ENCODE assay signal across 10 cellular contexts in genomic region chr15:40053234-40054055, GRCh38. TPM values are rescaled to one million over a fixed set of nuclear protein-coding genes. Genes with fewer than 3 reads are reported as not detected.
DNase-seq lines count a peak whose midpoint lies in the region; ATAC-seq, FAIRE-seq and TF ChIP-seq lines count a peak whose summit lies in the region.
"Had no signal": no experiment of that assay in that cellular context is flagged by ENCODE, and none has a peak within 500 bp of the region (broad histone marks: within the 10 kb centered on the region; RNA-seq: fewer than 3 reads in every experiment).

No MANE protein-coding gene starts in this region.

- ATAC-seq in IMR-90 (ENCODE audit: low read depth) (no peak), K562 (peak; percentile 21; the same call in 2 of the 3 replicates)

- H3K4ac ChIP-seq in IMR-90 (ENCODE audit: low read depth, low read length), result peak overlapping the region; percentile 67

- H3K4me1 ChIP-seq in IMR-90 (ENCODE audit: control insufficient read depth, insufficient read depth, low read length), result peaks cover 18% of the 10 kb centered on the region
- peaks cover 0 to 13% of the 10 kb centered on the region in 2 experiments; a peak in 3 of 5 replicates for H3K4me1 ChIP-seq in K562 (replicated peaks in 1 of 2; ENCODE audit: control insufficient read depth in 2 of 2, insufficient read depth in 2 of 2, low read length in 2 of 2)

- no peak overlapping the region for H2AFZ ChIP-seq in IMR-90 (replicated peaks; ENCODE audit: low read length, poor library complexity)
- H2AFZ ChIP-seq in K562 (ENCODE audit: low read depth, low read length), result no peak overlapping the region

- no peak overlapping the region for H3K56ac ChIP-seq in IMR-90 (ENCODE audit: extremely low read depth, insufficient read depth, low read length)

- no peaks in the 10 kb centered on the region for H3K79me2 ChIP-seq in K562 (ENCODE audit: control insufficient read depth, insufficient read depth, low read length)

- H3K36me3 Mint-ChIP-seq in neural crest cell (ENCODE audit: low read depth), result no peaks in the 10 kb centered on the region

- peak overlapping the region in 1 of 2 experiments; percentile 78; a peak in 1 of 4 replicates for H4K8ac ChIP-seq in IMR-90 (ENCODE audit: low read depth in 2 of 2, low read length in 2 of 2)

- no peak for TF ChIP-seq EP300 in K562 (IDR thresholded peaks at IDR 0.05; ENCODE audit: low read length)

- no peak for TF ChIP-seq CTCF in IMR-90 (conservative IDR thresholded peaks at IDR 0.05; ENCODE audit: low read depth, low read length)
- TF ChIP-seq CTCF in K562 (IDR thresholded peaks at IDR 0.05 in 2 of 3, conservative IDR thresholded peaks at IDR 0.05 in 1 of 3; ENCODE audit: insufficient read depth in 2 of 3, low read depth in 1 of 3, low read length in 3 of 3), result peak in 2 of 3 experiments; percentile 49 to 62; a peak in 4 of 6 replicates
- TF ChIP-seq CTCF in neural crest cell (conservative IDR thresholded peaks at IDR 0.05), result no peak

- peak overlapping the region; percentile 43 for H2BK20ac ChIP-seq in IMR-90 (ENCODE audit: low read depth, low read length)

- H2BK5ac ChIP-seq in IMR-90 (ENCODE audit: low read depth, low read length, poor library complexity, severe bottlenecking), result no peak overlapping the region

- H2BK15ac ChIP-seq in IMR-90 (ENCODE audit: low read depth, low read length), result peak overlapping the region; percentile 47; the same call in 1 of the 3 replicates

- H3K23ac ChIP-seq in IMR-90 (ENCODE audit: low read depth, low read length), result no peak overlapping the region

- H3K79me1 ChIP-seq in IMR-90 (ENCODE audit: low read depth in 1 of 2, low read length in 2 of 2), result peaks cover 0 to 6% of the 10 kb centered on the region in 2 experiments; a peak in 1 of 4 replicates

- H3K27ac ChIP-seq in IMR-90 (ENCODE audit: insufficient read depth, low read length) (no peak overlapping the region), K562 (ENCODE audit: extremely low read depth, low read depth, low read length) (no peak overlapping the region)

- peak overlapping the region; percentile 68 for H2BK120ac ChIP-seq in IMR-90 (ENCODE audit: low read depth, low read length)

- in situ Hi-C loops in IMR-90 (cut with MboI; ENCODE audit: low sequenced_read_pairs), result no loop called here
- in situ Hi-C loops in K562 (cut with MboI), result loop anchor here (5.0 to 10.0 kb wide), 2 partner anchors 99 to 371 kb away; no protein-coding TSS in a partner anchor

- no peak overlapping the region for H4K5ac ChIP-seq in IMR-90 (ENCODE audit: low read depth, low read length)

- no peak overlapping the region for H3K18ac ChIP-seq in IMR-90 (ENCODE audit: low read depth, low read length)

- TF ChIP-seq POLR2A in IMR-90 (IDR thresholded peaks at IDR 0.05; ENCODE audit: low read depth, low read length) (no peak), K562 (conservative IDR thresholded peaks at IDR 0.05) (no peak)

- peak overlapping the region; percentile 62 for H2AK5ac ChIP-seq in IMR-90 (ENCODE audit: low read depth, low read length)

- H4K91ac ChIP-seq in IMR-90 (ENCODE audit: insufficient read depth, low read depth, low read length), result peak overlapping the region; percentile 6; the same call in 1 of the 2 replicates

- peaks cover 2% of the 10 kb centered on the region for H3K27me3 Mint-ChIP-seq in neural crest cell (ENCODE audit: low read depth)

- no peak for TF ChIP-seq RAD21 in IMR-90 (IDR thresholded peaks at IDR 0.05; ENCODE audit: low read length)
- peak; percentile 45 to 61; a peak in 3 of 4 replicates for TF ChIP-seq RAD21 in K562 (CRISPR knock-in tag; conservative IDR thresholded peaks at IDR 0.05 in 1 of 2, IDR thresholded peaks at IDR 0.05 in 1 of 2)

- peaks cover 28% of the 10 kb centered on the region for H3K9me1 ChIP-seq in IMR-90 (ENCODE audit: insufficient read depth, low read length)
- no peaks in the 10 kb centered on the region for H3K9me1 ChIP-seq in K562 (ENCODE audit: control insufficient read depth, insufficient read depth, low read length)

- POLR2A ChIA-PET in IMR-90 (lab: Charles Lee; ENCODE audit: unreplicated experiment) (no interaction called here), K562 (lab: Yijun Ruan, JAX) (interaction anchor here (0.7 kb wide), 1 partner anchor 10 kb away, joined by 4 read pairs; no protein-coding TSS in a partner anchor)

- WGBS in IMR-90 (ENCODE audit: extremely low coverage in 2 of 2, insufficient read length in 1 of 2), 2 experiments, result 100% methylated on average over 5 of the region's 15 CpGs; no CpG with 5 or more reads in 1 of the 2 experiments
- 47% methylated on average over 15 of the region's 15 CpGs for WGBS in K562 (ENCODE audit: insufficient coverage, low coverage, missing lambda C conversion rate)

- peaks cover 27% of the 10 kb centered on the region for H3K4me1 Mint-ChIP-seq in neural crest cell

- intact Hi-C loops in IMR-90 (cut with micrococcal nuclease) (no loop called here), K562 (cut with micrococcal nuclease) (loop anchor here (5.0 kb wide), 1 partner anchor 109 kb away; the partner anchor contains the start of gene BUB1B)

- peak overlapping the region; percentile 50; the same call in 1 of the 2 replicates for H3K14ac ChIP-seq in IMR-90 (replicated peaks; ENCODE audit: low read depth, low read length)

- no peaks in the 10 kb centered on the region for H3K36me3 ChIP-seq in IMR-90 (ENCODE audit: control insufficient read depth, insufficient read depth, low read length)
- H3K36me3 ChIP-seq in K562 (ENCODE audit: control insufficient read depth, insufficient read depth, low read length), result no peaks in the 10 kb centered on the region

- DNase-seq in ELF-1 (ENCODE audit: low read depth, low spot score), result peak; percentile 20
- no peak for DNase-seq in IMR-90
- no peak for DNase-seq in K562 (ENCODE audit: extremely low read depth in 1 of 4, low spot score in 3 of 4)
- DNase-seq in neural crest cell (ENCODE audit: low read depth, low spot score), result no peak
- no peak for DNase-seq in GM19238 (ENCODE audit: insufficient read length, low spot score)
- DNase-seq in NCI-H1417 (lab: John Stamatoyannopoulos, UW), result no peak
- DNase-seq in activated effector memory CD4-positive, alpha-beta T cell treated with anti-CD3 and anti-CD28 coated beads, Interleukin-2, amount 50 U/mL, for 16 hours, result no peak
- no peak for DNase-seq in pons (ENCODE audit: low spot score)
- DNase-seq: caudate nucleus, DMS53 had no signal

- no peak overlapping the region for H3K4me3 Mint-ChIP-seq in neural crest cell

- H3K4me3 ChIP-seq in IMR-90 (ENCODE audit: insufficient read depth, low read depth, low read length), result no peak overlapping the region
- no peak overlapping the region for H3K4me3 ChIP-seq in K562

- H4K20me1 ChIP-seq in IMR-90 (ENCODE audit: insufficient read depth, low read length), result no peaks in the 10 kb centered on the region
- H4K20me1 ChIP-seq in K562 (replicated peaks; ENCODE audit: control insufficient read depth, insufficient read depth, low read length), result no peaks in the 10 kb centered on the region; the same call in 1 of the 2 replicates

- peak overlapping the region; percentile 92 for H2AK9ac ChIP-seq in IMR-90 (replicated peaks; ENCODE audit: low read depth, low read length, poor library complexity)

- BruUV-seq in IMR-90 (replicated peaks; lab: Mats Ljungman, UMichigan) (no TSS peak), K562 (replicated peaks; lab: Mats Ljungman, UMichigan) (no TSS peak)

- no peak overlapping the region for H3K4me2 ChIP-seq in IMR-90 (ENCODE audit: low read depth, low read length)
- H3K4me2 ChIP-seq in K562 (ENCODE audit: insufficient read depth, low read length), result no peak overlapping the region

- H3K9ac ChIP-seq in IMR-90 (ENCODE audit: low read depth, low read length) (no peak overlapping the region), K562 (ENCODE audit: insufficient read depth in 1 of 2, low read depth in 2 of 2, low read length in 2 of 2) (peak overlapping the region in 1 of 2 experiments; percentile 32; a peak in 1 of 4 replicates)

- FAIRE-seq in K562 (lab: Jason Lieb, UNC), result no peak

- no peaks in the 10 kb centered on the region for H3K9me3 Mint-ChIP-seq in neural crest cell

- peak overlapping the region; percentile 74 for H3K27ac Mint-ChIP-seq in neural crest cell (ENCODE audit: unreplicated experiment)

- dilution Hi-C loops in IMR-90 (cut with HindIII; ENCODE audit: low sequenced_read_pairs, unreplicated experiment), result no loop called here

- H3K27me3 ChIP-seq in IMR-90 (ENCODE audit: control insufficient read depth, insufficient read depth, low read length) (no peaks in the 10 kb centered on the region), K562 (ENCODE audit: control insufficient read depth in 2 of 2, insufficient read depth in 2 of 2, low read length in 2 of 2) (no peaks in the 10 kb centered on the region)

- CTCF ChIA-PET in IMR-90 (lab: Yijun Ruan, JAX), result interaction anchor here (2.0 kb wide), 1 partner anchor 8 kb away, joined by 5 read pairs; no protein-coding TSS in a partner anchor
- CTCF ChIA-PET in K562 (lab: Yijun Ruan, JAX; ENCODE audit: low intra/inter-chr PET ratio), result no interaction called here

- H3K9me3 ChIP-seq in IMR-90 (ENCODE audit: control insufficient read depth, insufficient read depth, low read length) (no peaks in the 10 kb centered on the region), K562 (replicated peaks; ENCODE audit: control insufficient read depth, insufficient read depth, low read depth, low read length) (no peaks in the 10 kb centered on the region)

RNA-seq across cellular contexts. Expression of gene SRP14, which starts 14.5 kb away (rescaled TPM):
- total RNA-seq in IMR-90 (2012; rRNA removed) (106 and 205 TPM in 2 replicates), K562 (2014; rRNA removed) (409 and 442 TPM in 2 replicates), K562 (2014; rRNA removed; fragmentation: Illumina TruSeq; extraction: Trizol) (165 and 189 TPM in 2 replicates), K562 (2015; rRNA removed; fragmentation: Illumina TruSeq; extraction: Trizol) (167 and 189 TPM in 2 replicates), K562 (2021) (155 and 161 TPM in 2 replicates), neural crest cell (229 and 234 TPM in 2 replicates)
- polyA plus RNA-seq in IMR-90 (2012; rRNA removed) (295 and 296 TPM in 2 replicates), K562 (2011; rRNA removed) (353 and 402 TPM in 2 replicates), K562 (2014; fragmentation: Illumina TruSeq; extraction: Trizol) (314 and 378 TPM in 2 replicates), K562 (2014; fragmentation: Nextera tagmentation; extraction: Ambion mirVana) (1,000 to 10,000 TPM; 1,071 to 1,097 TPM), K562 (2014; rRNA removed) (657 and 689 TPM in 2 replicates)
- 198 and 487 TPM in 2 replicates for polyA plus RNA-seq in IMR-90 (2012; cell fraction: cytosol; rRNA removed)
- 41.4 and 203 TPM in 2 replicates for polyA plus RNA-seq in IMR-90 (2012; cell fraction: nucleus; rRNA removed; ENCODE audit: low replicate concordance)
- total RNA-seq in K562 (2011; cell fraction: chromatin; rRNA removed; ENCODE audit: low replicate concordance), result 30.2 and 39.1 TPM in 2 replicates
- total RNA-seq in K562 (2011; cell fraction: nucleolus; rRNA removed), result 32.4 and 37.0 TPM in 2 replicates
- total RNA-seq in K562 (2011; cell fraction: nucleoplasm; rRNA removed), result 49.5 and 55.9 TPM in 2 replicates
- 142 and 212 TPM in 2 replicates for polyA plus RNA-seq in K562 (2011; cell fraction: cytosol; rRNA removed)
- polyA plus RNA-seq in K562 (2011; cell fraction: nucleus; rRNA removed), result 80.9 and 136 TPM in 2 replicates
- 199 and 317 TPM in 2 replicates for polyA plus RNA-seq in K562 (2012)
- polyA minus RNA-seq in K562 (2011; rRNA and poly(A)+ RNA removed), result 128 and 133 TPM in 2 replicates
- 40.4 and 48.7 TPM in 2 replicates for polyA minus RNA-seq in K562 (2011; cell fraction: cytosol; rRNA and poly(A)+ RNA removed)
- polyA minus RNA-seq in K562 (2011; cell fraction: nucleus; rRNA and poly(A)+ RNA removed), result 28.3 and 45.9 TPM in 2 replicates

RNA-seq across cellular contexts. Expression of gene BMF, which starts 55.2 kb away (rescaled TPM):
- total RNA-seq in IMR-90 (2012; rRNA removed), result 1.7 and 2.9 TPM in 2 replicates
- polyA plus RNA-seq in IMR-90 (2012; rRNA removed), result 2.4 and 2.8 TPM in 2 replicates
- 0.80 and 1.8 TPM in 2 replicates for polyA plus RNA-seq in IMR-90 (2012; cell fraction: cytosol; rRNA removed)
- 6.6 and 11.7 TPM in 2 replicates for polyA plus RNA-seq in IMR-90 (2012; cell fraction: nucleus; rRNA removed; ENCODE audit: low replicate concordance)
- 0.58 and 3.5 TPM in 2 replicates for total RNA-seq in K562 (2011; cell fraction: chromatin; rRNA removed; ENCODE audit: low replicate concordance)
- 2.5 and 2.8 TPM in 2 replicates for total RNA-seq in K562 (2011; cell fraction: nucleolus; rRNA removed)
- total RNA-seq in K562 (2011; cell fraction: nucleoplasm; rRNA removed), result 0.81 and 1.7 TPM in 2 replicates
- total RNA-seq in K562 (2014; rRNA removed), result 0.41 and 0.59 TPM in 2 replicates
- 0.25 and 0.32 TPM in 2 replicates for total RNA-seq in K562 (2014; rRNA removed; fragmentation: Illumina TruSeq; extraction: Trizol)
- 0.19 and 0.29 TPM in 2 replicates for total RNA-seq in K562 (2015; rRNA removed; fragmentation: Illumina TruSeq; extraction: Trizol)
- 0.56 and 0.91 TPM in 2 replicates for total RNA-seq in K562 (2021)
- 0.35 and 0.59 TPM in 2 replicates for polyA plus RNA-seq in K562 (2011; rRNA removed)
- 0.49 and 0.56 TPM in 2 replicates for polyA plus RNA-seq in K562 (2011; cell fraction: cytosol; rRNA removed)
- 0.76 and 0.92 TPM in 2 replicates for polyA plus RNA-seq in K562 (2011; cell fraction: nucleus; rRNA removed)
- 0.53 and 3.8 TPM in 2 replicates for polyA plus RNA-seq in K562 (2012)
- polyA plus RNA-seq in K562 (2014; fragmentation: Illumina TruSeq; extraction: Trizol), result 0.52 and 0.87 TPM in 2 replicates
- not detected for polyA plus RNA-seq in K562 (2014; fragmentation: Nextera tagmentation; extraction: Ambion mirVana)
- polyA plus RNA-seq in K562 (2014; rRNA removed), result 0.82 and 0.86 TPM in 2 replicates
- 0.54 and 1.1 TPM in 2 replicates for polyA minus RNA-seq in K562 (2011; rRNA and poly(A)+ RNA removed)
- 1.2 TPM in 1 of 2 replicates, not detected in the other for polyA minus RNA-seq in K562 (2011; cell fraction: cytosol; rRNA and poly(A)+ RNA removed)
- 0.40 and 1.00 TPM in 2 replicates for polyA minus RNA-seq in K562 (2011; cell fraction: nucleus; rRNA and poly(A)+ RNA removed)
- total RNA-seq in neural crest cell, result 18.0 and 23.0 TPM in 2 replicates

Comparison
In these comparisons a context has a peak if more than half of its experiments do, and no peak if none do; other contexts are left out.
1. CTCF ChIP-seq: peak in K562 (2 of 3); none in IMR-90 (single experiment) and neural crest cell (single experiment).